In genomic region chr1:6450486-6450885, GRCh38 we compare ENCODE assay signal across 4 cellular contexts. TPM values are rescaled to one million over a fixed set of nuclear protein-coding genes. Genes with fewer than 3 reads are reported as not detected.
"Had no signal": no experiment of that assay in that cellular context is flagged by ENCODE, and none has a peak within 500 bp of the region (broad histone marks: within the 10 kb centered on the region; RNA-seq: fewer than 3 reads in every experiment).

No MANE protein-coding gene starts in this region.

RNA-seq across cellular contexts. Expression of gene ESPN, which starts 25.9 kb away (rescaled TPM):
- total RNA-seq: epithelial cell of proximal tubule, frontal cortex had no signal

RNA-seq across cellular contexts. Expression of gene HES2, which starts 30.8 kb away (rescaled TPM):
- total RNA-seq: activated naive CD8-positive, alpha-beta T cell treated with anti-CD3 and anti-CD28 coated beads for 36 hours; endodermal cell; frontal cortex had no signal
